ENCODE assay signal across 16 cellular contexts in the genomic region with DNA sequence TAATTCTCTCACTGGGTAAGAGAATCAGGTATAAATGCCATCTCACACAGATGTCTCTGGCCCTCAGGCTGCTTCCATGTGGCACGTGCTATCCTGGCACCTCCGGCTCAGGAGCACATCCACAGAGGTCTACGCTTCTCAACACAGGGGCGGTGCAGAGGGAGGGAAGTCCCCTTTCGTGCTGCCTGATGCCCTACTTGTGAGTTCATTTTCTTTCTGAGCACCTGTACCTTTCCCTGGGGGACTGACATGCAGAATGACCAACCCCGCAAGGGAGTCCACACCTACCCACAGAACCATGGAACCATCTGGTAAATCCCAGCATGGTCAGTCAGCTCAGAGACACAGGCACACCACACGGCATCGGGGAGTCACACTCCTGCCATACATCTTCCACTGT.
DNase-seq lines count a peak whose midpoint lies in the region; ATAC-seq lines count a peak whose summit lies in the region.
"Had no signal": no experiment of that assay in that cellular context is flagged by ENCODE, and none has a peak within 500 bp of the region (broad histone marks: within the 10 kb centered on the region; RNA-seq: fewer than 3 reads in every experiment).

No MANE protein-coding gene starts in this region.

- H3K4me3 Mint-ChIP-seq in CD4-positive, alpha-beta memory T cell: peak overlapping the region in 4 of 8 donors; percentile 7 to 64 (median 33)
- H3K4me3 Mint-ChIP-seq in effector memory CD8-positive, alpha-beta T cell: peak overlapping the region; percentile 2 to 6

- peaks cover 41 to 69% (median 55%) of the 10 kb centered on the region in 4 donors for H3K4me1 Mint-ChIP-seq in CD4-positive, alpha-beta memory T cell
- peaks cover 35 to 42% of the 10 kb centered on the region in 2 donors for H3K4me1 Mint-ChIP-seq in effector memory CD8-positive, alpha-beta T cell (ENCODE audit: low read depth in 2 of 2)

- peak; percentile 38 for ATAC-seq in GM18909 (IDR thresholded peaks at IDR 0.05; ENCODE audit: poor library complexity, unreplicated experiment)
- ATAC-seq in HG03280 (IDR thresholded peaks at IDR 0.05; ENCODE audit: unreplicated experiment): peak; percentile 45
- no peak for ATAC-seq in effector memory CD8-positive, alpha-beta T cell (replicated peaks)
- ATAC-seq in GM18520 (IDR thresholded peaks at IDR 0.05; ENCODE audit: unreplicated experiment): no peak
- ATAC-seq in GM19455 (IDR thresholded peaks at IDR 0.05; ENCODE audit: unreplicated experiment): no peak
- ATAC-seq: left lung had no signal

- peaks cover 40% of the 10 kb centered on the region for H3K4me1 ChIP-seq in CD4-positive, alpha-beta memory T cell (ENCODE audit: insufficient read depth, low read length)
- H3K4me1 ChIP-seq: breast epithelium had no signal

- H3K36me3 ChIP-seq in CD4-positive, alpha-beta memory T cell (ENCODE audit: insufficient read depth, low read length): no peaks in the 10 kb centered on the region
- H3K36me3 ChIP-seq: breast epithelium had no signal

- H3K4me3 ChIP-seq in CD4-positive, alpha-beta memory T cell (ENCODE audit: low read length in 2 of 2): no peak overlapping the region
- H3K4me3 ChIP-seq: breast epithelium, left lung had no signal

- H3K9me3 ChIP-seq in CD4-positive, alpha-beta memory T cell (ENCODE audit: control insufficient read depth in 1 of 2, low read length in 2 of 2): no peaks in the 10 kb centered on the region
- H3K9me3 ChIP-seq: breast epithelium, left lung had no signal

- no peaks in the 10 kb centered on the region for H3K27me3 Mint-ChIP-seq in CD4-positive, alpha-beta memory T cell
- H3K27me3 Mint-ChIP-seq in effector memory CD8-positive, alpha-beta T cell: no peaks in the 10 kb centered on the region

- H3K27ac ChIP-seq in CD4-positive, alpha-beta memory T cell (ENCODE audit: low read depth, low read length): no peak overlapping the region
- H3K27ac ChIP-seq: breast epithelium, left lung, RWPE1 had no signal

- H3K27me3 ChIP-seq in CD4-positive, alpha-beta memory T cell (ENCODE audit: insufficient read depth, low read length): no peaks in the 10 kb centered on the region
- H3K27me3 ChIP-seq: breast epithelium, left lung had no signal

- CTCF ChIA-PET in CD4-positive, alpha-beta memory T cell (lab: Charles Lee; ENCODE audit: partially characterized antibody): interaction anchor here (1.8 kb wide), 1 partner anchor 273 kb away, joined by 6 read pairs; no protein-coding TSS in a partner anchor

- no peak for DNase-seq in CD4-positive, alpha-beta memory T cell
- no peak for DNase-seq in effector memory CD8-positive, alpha-beta T cell
- DNase-seq in anterior cingulate cortex (lab: John Stamatoyannopoulos, UW): no peak
- no peak for DNase-seq in stimulated activated CD4-positive, alpha-beta T cell treated with anti-CD3 and anti-CD28 coated beads, Interleukin-15, amount 100 ng/mL, for 24 hours
- DNase-seq: activated CD4-positive, alpha-beta T cell treated with anti-CD3 and anti-CD28 coated beads, Interleukin-2, amount 50 U/mL, for 4 hours; activated gamma-delta T cell treated with Interleukin-2 at 50 U/mL for 16 hours; DMS79 treated with DMSO at 0.1 percent for 48 hours; H7; left lung; NCI-H2029 had no signal

- H3K27ac Mint-ChIP-seq in CD4-positive, alpha-beta memory T cell: peak overlapping the region in 6 of 7 donors; percentile 84 to 94 (median 86)
- H3K27ac Mint-ChIP-seq in effector memory CD8-positive, alpha-beta T cell: peak overlapping the region; percentile 89 to 92

- no peaks in the 10 kb centered on the region for H3K9me3 Mint-ChIP-seq in CD4-positive, alpha-beta memory T cell
- no peaks in the 10 kb centered on the region for H3K9me3 Mint-ChIP-seq in effector memory CD8-positive, alpha-beta T cell

- peaks cover 16 to 21% of the 10 kb centered on the region in 2 donors for H3K36me3 Mint-ChIP-seq in CD4-positive, alpha-beta memory T cell
- peaks cover 7% of the 10 kb centered on the region for H3K36me3 Mint-ChIP-seq in effector memory CD8-positive, alpha-beta T cell (ENCODE audit: insufficient read depth)

- POLR2A ChIA-PET in CD4-positive, alpha-beta memory T cell (lab: Charles Lee; ENCODE audit: partially characterized antibody): no interaction called here

- intact Hi-C loops in CD4-positive, alpha-beta memory T cell (cut with micrococcal nuclease): loop anchor here (10.0 kb wide), 1 partner anchor 278 kb away; no protein-coding TSS in a partner anchor

Comparison
In these comparisons a context has a peak if more than half of its experiments do, and no peak if none do; other contexts are left out.
1. ATAC-seq: peak in GM18909 (single experiment) and HG03280 (single experiment); none in effector memory CD8-positive, alpha-beta T cell (single experiment), GM18520 (single experiment) and GM19455 (single experiment).